Comparison of ENCODE assay signal across 29 cellular contexts in genomic region chr2:134662751-134663150, GRCh38. TPM values are rescaled to one million over a fixed set of nuclear protein-coding genes. Genes with fewer than 3 reads are reported as not detected.
"Had no signal": no experiment of that assay in that cellular context is flagged by ENCODE, and none has a peak within 500 bp of the region (broad histone marks: within the 10 kb centered on the region; RNA-seq: fewer than 3 reads in every experiment).

No MANE protein-coding gene starts in this region.

- H3K27ac ChIP-seq: ovary, parathyroid adenoma, psoas muscle, right lobe of liver, sigmoid colon, stomach, thoracic aorta, thyroid gland, tibial nerve, upper lobe of left lung, vagina had no signal

- H3K36me3 Mint-ChIP-seq: naive thymus-derived CD8-positive, alpha-beta T cell; natural killer cell treated with Interleukin-12 subunit alpha and Interleukin-12 subunit beta and Interleukin-15 and Interleukin-18, amount 100 ng/mL, for 72 hours; stimulated activated naive B cell treated with anti-CD40 and anti-IgM and Interleukin-4, amounts not matched to agents 10 μg/mL and 1 μg/mL and 100 μg/mL, for 72 hours had no signal

- H3K9me3 ChIP-seq: ovary, psoas muscle, right lobe of liver, sigmoid colon, stomach, thoracic aorta, thyroid gland, tibial nerve, upper lobe of left lung, vagina had no signal

- H3K4me1 ChIP-seq: parathyroid adenoma, psoas muscle, right lobe of liver, sigmoid colon, thyroid gland, tibial nerve, vagina had no signal

- H3K27me3 ChIP-seq: ovary, right lobe of liver, sigmoid colon, stomach, thyroid gland, tibial nerve, upper lobe of left lung, vagina had no signal

- H2AFZ ChIP-seq: parathyroid adenoma had no signal

- H3K27ac Mint-ChIP-seq: naive thymus-derived CD8-positive, alpha-beta T cell; natural killer cell treated with Interleukin-12 subunit alpha and Interleukin-12 subunit beta and Interleukin-15 and Interleukin-18, amount 100 ng/mL, for 72 hours; nephron progenitor cell; progenitor cell of endocrine pancreas; stimulated activated effector memory CD8-positive, alpha-beta T cell treated with anti-CD3 and anti-CD28 coated beads, Interleukin-12 subunit alpha, Interleukin-12 subunit beta, amount 100 ng/mL, for 72 hours; stimulated activated naive B cell treated with anti-CD40 and anti-IgM and Interleukin-4, amounts not matched to agents 10 μg/mL and 1 μg/mL and 100 μg/mL, for 72 hours; stimulated activated naive CD8-positive, alpha-beta T cell treated with anti-CD3 and anti-CD28 coated beads, Interleukin-15, Interleukin-2, amounts not matched to agents 100 ng/mL and 50 ng/mL, for 24 hours had no signal

- H3K4me3 ChIP-seq: ovary, psoas muscle, right lobe of liver, sigmoid colon, stomach, thoracic aorta, thyroid gland, tibial nerve, upper lobe of left lung, vagina had no signal

- H3K9me3 Mint-ChIP-seq: natural killer cell treated with Interleukin-12 subunit alpha and Interleukin-12 subunit beta and Interleukin-15 and Interleukin-18, amount 100 ng/mL, for 72 hours; neural crest cell; stimulated activated effector memory CD8-positive, alpha-beta T cell treated with anti-CD3 and anti-CD28 coated beads, Interleukin-12 subunit alpha, Interleukin-12 subunit beta, amount 100 ng/mL, for 72 hours; stimulated activated naive B cell treated with anti-CD40 and anti-IgM and Interleukin-4, amounts not matched to agents 10 μg/mL and 1 μg/mL and 100 μg/mL, for 72 hours; stimulated activated naive CD8-positive, alpha-beta T cell treated with anti-CD3 and anti-CD28 coated beads, Interleukin-15, Interleukin-2, amounts not matched to agents 100 ng/mL and 50 ng/mL, for 24 hours had no signal

- H3K4me1 Mint-ChIP-seq: nephron progenitor cell, neural crest cell had no signal

- H3K79me2 ChIP-seq: parathyroid adenoma had no signal

- DNase-seq: naive thymus-derived CD8-positive, alpha-beta T cell; nephron progenitor cell; occipital lobe; ovary; posterior cingulate gyrus; psoas muscle; right cardiac atrium; right lobe of liver; sigmoid colon; small intestine; stimulated activated CD4-positive, alpha-beta T cell treated with anti-CD3 and anti-CD28 coated beads, Interleukin-15, amount 100 ng/mL, for 24 hours; stimulated activated CD4-positive, alpha-beta T cell treated with anti-CD3 and anti-CD28 coated beads, Interleukin-2, amount 100 ng/mL, for 24 hours; stimulated activated CD4-positive, alpha-beta T cell treated with anti-CD3 and anti-CD28 coated beads, Interleukin-2, amount 100 ng/mL, for 48 hours; stimulated activated CD4-positive, alpha-beta T cell treated with anti-CD3 and anti-CD28 coated beads, Interleukin-4, amount 100 ng/mL, for 24 hours; stimulated activated naive B cell treated with anti-CD40 and anti-IgM and Interleukin-4, amounts not matched to agents 10 μg/mL and 1 μg/mL and 100 μg/mL, for 72 hours; stimulated activated naive CD4-positive, alpha-beta T cell treated with Interleukin-2 at 50 U/mL for 16 hours; stomach; thyroid gland; trophoblast cell; upper lobe of left lung had no signal

- H3K36me3 ChIP-seq: ovary, right lobe of liver, sigmoid colon, stomach, thoracic aorta, thyroid gland, tibial nerve, upper lobe of left lung, vagina had no signal

- H3K27me3 Mint-ChIP-seq: natural killer cell treated with Interleukin-12 subunit alpha and Interleukin-12 subunit beta and Interleukin-15 and Interleukin-18, amount 100 ng/mL, for 72 hours had no signal

- H3K4me3 Mint-ChIP-seq: naive thymus-derived CD8-positive, alpha-beta T cell; natural killer cell treated with Interleukin-12 subunit alpha and Interleukin-12 subunit beta and Interleukin-15 and Interleukin-18, amount 100 ng/mL, for 72 hours; nephron progenitor cell; neural crest cell; stimulated activated effector memory CD8-positive, alpha-beta T cell treated with anti-CD3 and anti-CD28 coated beads, Interleukin-12 subunit alpha, Interleukin-12 subunit beta, amount 100 ng/mL, for 72 hours; stimulated activated naive B cell treated with anti-CD40 and anti-IgM and Interleukin-4, amounts not matched to agents 10 μg/mL and 1 μg/mL and 100 μg/mL, for 72 hours; stimulated activated naive CD8-positive, alpha-beta T cell treated with anti-CD3 and anti-CD28 coated beads, Interleukin-15, Interleukin-2, amounts not matched to agents 100 ng/mL and 50 ng/mL, for 24 hours had no signal

- ATAC-seq: naive thymus-derived CD8-positive, alpha-beta T cell; natural killer cell treated with Interleukin-12 subunit alpha and Interleukin-12 subunit beta and Interleukin-15 and Interleukin-18, amount 100 ng/mL, for 72 hours; psoas muscle; right cardiac atrium; right lobe of liver; stimulated activated effector memory CD8-positive, alpha-beta T cell treated with anti-CD3 and anti-CD28 coated beads, Interleukin-12 subunit alpha, Interleukin-12 subunit beta, amount 100 ng/mL, for 72 hours; stimulated activated naive B cell treated with anti-CD40 and anti-IgM and Interleukin-4, amounts not matched to agents 10 μg/mL and 1 μg/mL and 100 μg/mL, for 72 hours had no signal

RNA-seq across cellular contexts. Expression of gene TMEM163, which starts 56.0 kb away (rescaled TPM):
- total RNA-seq: naive thymus-derived CD8-positive, alpha-beta T cell; tibial nerve; vagina had no signal
